Comparison of ENCODE assay signal across 8 cellular contexts in the genomic region with DNA sequence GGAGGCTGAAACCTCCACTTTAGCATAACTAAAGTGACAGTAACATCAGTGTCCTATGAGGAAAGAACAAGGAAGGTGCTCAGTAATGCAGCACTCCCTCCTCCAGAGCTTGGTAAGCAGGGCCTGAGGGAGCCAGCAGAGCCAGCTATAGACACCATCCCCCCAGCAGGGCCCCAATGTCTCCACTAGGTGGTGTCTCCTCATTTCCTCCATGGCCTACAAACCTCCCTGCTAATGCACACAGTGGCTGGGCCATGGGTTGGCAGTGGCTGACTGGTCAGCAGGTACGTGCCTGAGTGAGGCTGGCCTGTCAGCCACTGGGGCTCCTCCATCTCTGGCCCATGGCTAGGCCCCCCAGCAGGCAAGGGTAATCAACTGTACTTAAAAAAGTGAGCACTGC. TPM values are rescaled to one million over a fixed set of nuclear protein-coding genes. Genes with fewer than 3 reads are reported as not detected.
A peak's percentile ranks its signal among the peaks of the same experiment; 100 is the strongest.
DNase-seq lines count a peak whose midpoint lies in the region; ATAC-seq, FAIRE-seq and TF ChIP-seq lines count a peak whose summit lies in the region.

No MANE protein-coding gene starts in this region.

- H3K9ac ChIP-seq in BLaER1: peak overlapping the region; percentile 60; the same call in 1 of the 2 replicates

- DNase-seq in GM18507 (ENCODE audit: extremely low spot score, insufficient read length, low read depth): peak; percentile 20
- DNase-seq in NOMO-1 treated with DMSO at 0.1 percent for 48 hours (lab: John Stamatoyannopoulos, UW; ENCODE audit: unreplicated experiment): peak; percentile 33
- peak; percentile 18 for DNase-seq in activated T-helper 2 cell treated with anti-CD3 and anti-CD28 coated beads, Interferon-gamma antibody, Interleukin-2, Interleukin-4, amounts not matched to agents 10 μg/mL and 5 μg/mL and 100 μg/mL, durations not matched to agents 14 hours and 24 hours and 36 hours (ENCODE audit: low spot score)
- DNase-seq in heart left ventricle: no peak
- peak; percentile 59 for DNase-seq in stimulated activated CD4-positive, alpha-beta T cell treated with anti-CD3 and anti-CD28 coated beads, Interleukin-15, amount 100 ng/mL, for 24 hours
- no peak for DNase-seq in epidermal melanocyte (ENCODE audit: insufficient read length, low spot score)

- peaks cover 82% of the 10 kb centered on the region for H3K36me3 Mint-ChIP-seq in activated T-helper 2 cell treated with anti-CD3 and anti-CD28 coated beads, Interferon-gamma antibody, Interleukin-2, Interleukin-4, amounts not matched to agents 10 μg/mL and 5 μg/mL and 100 μg/mL, durations not matched to agents 14 hours and 24 hours and 36 hours (ENCODE audit: low read depth)

- H3K9me3 Mint-ChIP-seq in activated T-helper 2 cell treated with anti-CD3 and anti-CD28 coated beads, Interferon-gamma antibody, Interleukin-2, Interleukin-4, amounts not matched to agents 10 μg/mL and 5 μg/mL and 100 μg/mL, durations not matched to agents 14 hours and 24 hours and 36 hours: no peaks in the 10 kb centered on the region

- TF ChIP-seq CTCF in heart left ventricle (IDR thresholded peaks at IDR 0.05): peak in 11 of 12 donors; percentile 15 to 53 (median 39)

- peak overlapping the region; percentile 89 for H3K4me2 ChIP-seq in BLaER1

- H3K4me1 ChIP-seq in BLaER1: peaks cover 67% of the 10 kb centered on the region
- H3K4me1 ChIP-seq in heart left ventricle: peaks cover 0 to 17% (median 0%) of the 10 kb centered on the region in 12 donors

- H3K4me1 Mint-ChIP-seq in activated T-helper 2 cell treated with anti-CD3 and anti-CD28 coated beads, Interferon-gamma antibody, Interleukin-2, Interleukin-4, amounts not matched to agents 10 μg/mL and 5 μg/mL and 100 μg/mL, durations not matched to agents 14 hours and 24 hours and 36 hours (ENCODE audit: low read depth): peaks cover 21% of the 10 kb centered on the region

- H4K20me1 ChIP-seq in BLaER1: peaks cover 94% of the 10 kb centered on the region

- H3K4me3 ChIP-seq in BLaER1 (no peak overlapping the region), heart left ventricle (no peak overlapping the region)

- peaks cover 63% of the 10 kb centered on the region for H3K36me3 ChIP-seq in BLaER1
- peaks cover 0 to 80% (median 70%) of the 10 kb centered on the region in 9 donors for H3K36me3 ChIP-seq in heart left ventricle

- no peak overlapping the region for H3K27ac Mint-ChIP-seq in activated T-helper 2 cell treated with anti-CD3 and anti-CD28 coated beads, Interferon-gamma antibody, Interleukin-2, Interleukin-4, amounts not matched to agents 10 μg/mL and 5 μg/mL and 100 μg/mL, durations not matched to agents 14 hours and 24 hours and 36 hours

- no peaks in the 10 kb centered on the region for H3K27me3 Mint-ChIP-seq in activated T-helper 2 cell treated with anti-CD3 and anti-CD28 coated beads, Interferon-gamma antibody, Interleukin-2, Interleukin-4, amounts not matched to agents 10 μg/mL and 5 μg/mL and 100 μg/mL, durations not matched to agents 14 hours and 24 hours and 36 hours (ENCODE audit: low read depth)

- intact Hi-C loops in activated T-helper 2 cell treated with anti-CD3 and anti-CD28 coated beads, Interferon-gamma antibody, Interleukin-2, Interleukin-4, amounts not matched to agents 10 μg/mL and 5 μg/mL and 100 μg/mL, durations not matched to agents 14 hours and 24 hours and 36 hours (cut with micrococcal nuclease): no loop called here
- intact Hi-C loops in heart left ventricle (cut with DNase I): loop anchor here in 2 of 10 donors (5.0 to 10.0 kb wide), 2 partner anchors 104 to 117 kb away; partner anchors contain the start of gene NR2C2 (in 1 of the 2)

- 43 to 78% (median 72%) methylated on average over 1 of the region's 1 CpG for WGBS in heart left ventricle, 4 donors

- TF ChIP-seq POLR2A in heart left ventricle (IDR thresholded peaks at IDR 0.05): no peak

- peak; percentile 73 for FAIRE-seq in GM18507 (lab: Jason Lieb, UNC)

- no peak overlapping the region for H3K4me3 Mint-ChIP-seq in activated T-helper 2 cell treated with anti-CD3 and anti-CD28 coated beads, Interferon-gamma antibody, Interleukin-2, Interleukin-4, amounts not matched to agents 10 μg/mL and 5 μg/mL and 100 μg/mL, durations not matched to agents 14 hours and 24 hours and 36 hours (ENCODE audit: low read depth)

- H3K27ac ChIP-seq in BLaER1 (peak overlapping the region; percentile 78), heart left ventricle (no peak overlapping the region)

- ATAC-seq in HG02938 (IDR thresholded peaks at IDR 0.05; ENCODE audit: unreplicated experiment): peak; percentile 49
- ATAC-seq in heart left ventricle: peak; percentile 72 to 83 (median 74)

- H3K9me3 ChIP-seq in BLaER1: no peaks in the 10 kb centered on the region
- H3K9me3 ChIP-seq in heart left ventricle: peaks cover 0 to 6% (median 0%) of the 10 kb centered on the region in 12 donors

- H3K27me3 ChIP-seq in BLaER1: no peaks in the 10 kb centered on the region
- H3K27me3 ChIP-seq in heart left ventricle: no peaks in the 10 kb centered on the region

RNA-seq across cellular contexts. Expression of gene MRPS25, which starts 13.6 kb away (rescaled TPM):
- 83.9 and 91.6 TPM in 2 replicates for total RNA-seq in activated T-helper 2 cell treated with anti-CD3 and anti-CD28 coated beads, Interferon-gamma antibody, Interleukin-2, Interleukin-4, amounts not matched to agents 10 μg/mL and 5 μg/mL and 100 μg/mL, durations not matched to agents 14 hours and 24 hours and 36 hours
- 100 to 1,000 TPM in 3 of 9 donors, 10 to 100 TPM in 6; 80.9 to 133 (median 88.8) TPM for total RNA-seq in heart left ventricle
- 100 to 1,000 TPM; 117 to 173 TPM for polyA plus RNA-seq in heart left ventricle

RNA-seq across cellular contexts. Expression of gene RBSN, which starts 47.4 kb away (rescaled TPM):
- 11.3 and 13.0 TPM in 2 replicates for total RNA-seq in activated T-helper 2 cell treated with anti-CD3 and anti-CD28 coated beads, Interferon-gamma antibody, Interleukin-2, Interleukin-4, amounts not matched to agents 10 μg/mL and 5 μg/mL and 100 μg/mL, durations not matched to agents 14 hours and 24 hours and 36 hours
- total RNA-seq in heart left ventricle: 10 to 100 TPM; 17.9 to 24.1 (median 21.6) TPM
- polyA plus RNA-seq in heart left ventricle: 10 to 100 TPM in 1 of 2 donors, 1 to 10 TPM in 1; 5.1 to 17.5 TPM

Comparison
In these comparisons a context has a peak if more than half of its experiments do, and no peak if none do; other contexts are left out.
1. DNase-seq: peak in GM18507 (single experiment), NOMO-1 treated with DMSO at 0.1 percent for 48 hours (single experiment), activated T-helper 2 cell treated with anti-CD3 and anti-CD28 coated beads, Interferon-gamma antibody, Interleukin-2, Interleukin-4, amounts not matched to agents 10 μg/mL and 5 μg/mL and 100 μg/mL, durations not matched to agents 14 hours and 24 hours and 36 hours (single experiment) and stimulated activated CD4-positive, alpha-beta T cell treated with anti-CD3 and anti-CD28 coated beads, Interleukin-15, amount 100 ng/mL, for 24 hours (single experiment); none in heart left ventricle (0 of 5) and epidermal melanocyte (single experiment).